ENCODE assay signal across 1 cellular context in the genomic region with DNA sequence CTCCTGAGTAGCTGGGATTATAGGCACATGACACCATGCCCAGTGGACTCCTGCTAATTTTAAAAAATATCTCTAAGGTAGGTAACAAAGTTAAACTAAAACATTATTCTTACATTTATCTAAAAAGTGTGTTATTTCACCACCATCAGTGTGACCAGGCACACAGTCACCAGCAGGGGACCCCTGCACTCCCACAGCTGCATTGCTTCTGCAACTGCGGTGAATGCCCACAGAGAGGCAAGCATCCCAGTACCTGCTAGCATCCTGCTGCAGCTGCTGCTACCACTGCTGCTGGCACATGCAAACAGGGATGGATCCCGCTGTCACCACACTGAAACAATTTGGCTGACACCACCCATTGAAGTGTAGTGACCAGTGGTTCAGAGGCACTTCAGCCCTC.
A peak's percentile ranks its signal among the peaks of the same experiment; 100 is the strongest.
TF ChIP-seq lines count a peak whose summit lies in the region.

No MANE protein-coding gene starts in this region.

TF ChIP-seq in HepG2, 621 proteins besides CTCF, POLR2A, EP300 and RAD21 (continues in another document):
- peak; percentile 77 for TF ChIP-seq SMC3 (IDR thresholded peaks at IDR 0.05; ENCODE audit: low read length)
- TF ChIP-seq CCAR2 (optimal IDR thresholded peaks at IDR 0.05; ENCODE audit: low read depth, low read length) = no peak
- 0 out of 2 replicates have a peak, but pooled peaks have one; percentile 12 for TF ChIP-seq SAP130 (CRISPR knock-in tag; IDR thresholded peaks at IDR 0.05; ENCODE audit: low read depth)
- TF ChIP-seq SMARCE1 (IDR thresholded peaks at IDR 0.05; ENCODE audit: borderline replicate concordance) = no peak
- peak; percentile 78 for TF ChIP-seq TEAD3 (CRISPR knock-in tag; optimal IDR thresholded peaks at IDR 0.05; ENCODE audit: borderline replicate concordance)
- no peak for TF ChIP-seq ZNF3 (CRISPR knock-in tag; IDR thresholded peaks at IDR 0.05)
- TF ChIP-seq, protein P1, sequence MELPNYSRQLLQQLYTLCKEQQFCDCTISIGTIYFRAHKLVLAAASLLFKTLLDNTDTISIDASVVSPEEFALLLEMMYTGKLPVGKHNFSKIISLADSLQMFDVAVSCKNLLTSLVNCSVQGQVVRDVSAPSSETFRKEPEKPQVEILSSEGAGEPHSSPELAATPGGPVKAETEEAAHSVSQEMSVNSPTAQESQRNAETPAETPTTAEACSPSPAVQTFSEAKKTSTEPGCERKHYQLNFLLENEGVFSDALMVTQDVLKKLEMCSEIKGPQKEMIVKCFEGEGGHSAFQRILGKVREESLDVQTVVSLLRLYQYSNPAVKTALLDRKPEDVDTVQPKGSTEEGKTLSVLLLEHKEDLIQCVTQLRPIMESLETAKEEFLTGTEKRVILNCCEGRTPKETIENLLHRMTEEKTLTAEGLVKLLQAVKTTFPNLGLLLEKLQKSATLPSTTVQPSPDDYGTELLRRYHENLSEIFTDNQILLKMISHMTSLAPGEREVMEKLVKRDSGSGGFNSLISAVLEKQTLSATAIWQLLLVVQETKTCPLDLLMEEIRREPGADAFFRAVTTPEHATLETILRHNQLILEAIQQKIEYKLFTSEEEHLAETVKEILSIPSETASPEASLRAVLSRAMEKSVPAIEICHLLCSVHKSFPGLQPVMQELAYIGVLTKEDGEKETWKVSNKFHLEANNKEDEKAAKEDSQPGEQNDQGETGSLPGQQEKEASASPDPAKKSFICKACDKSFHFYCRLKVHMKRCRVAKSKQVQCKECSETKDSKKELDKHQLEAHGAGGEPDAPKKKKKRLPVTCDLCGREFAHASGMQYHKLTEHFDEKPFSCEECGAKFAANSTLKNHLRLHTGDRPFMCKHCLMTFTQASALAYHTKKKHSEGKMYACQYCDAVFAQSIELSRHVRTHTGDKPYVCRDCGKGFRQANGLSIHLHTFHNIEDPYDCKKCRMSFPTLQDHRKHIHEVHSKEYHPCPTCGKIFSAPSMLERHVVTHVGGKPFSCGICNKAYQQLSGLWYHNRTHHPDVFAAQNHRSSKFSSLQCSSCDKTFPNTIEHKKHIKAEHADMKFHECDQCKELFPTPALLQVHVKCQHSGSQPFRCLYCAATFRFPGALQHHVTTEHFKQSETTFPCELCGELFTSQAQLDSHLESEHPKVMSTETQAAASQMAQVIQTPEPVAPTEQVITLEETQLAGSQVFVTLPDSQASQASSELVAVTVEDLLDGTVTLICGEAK (IDR thresholded peaks at IDR 0.05) = no peak
- TF ChIP-seq, protein P1 (CRISPR knock-in tag; IDR thresholded peaks at IDR 0.05) = no peak
- no peak for TF ChIP-seq ISX (CRISPR knock-in tag; conservative IDR thresholded peaks at IDR 0.05)
- TF ChIP-seq, protein P2, sequence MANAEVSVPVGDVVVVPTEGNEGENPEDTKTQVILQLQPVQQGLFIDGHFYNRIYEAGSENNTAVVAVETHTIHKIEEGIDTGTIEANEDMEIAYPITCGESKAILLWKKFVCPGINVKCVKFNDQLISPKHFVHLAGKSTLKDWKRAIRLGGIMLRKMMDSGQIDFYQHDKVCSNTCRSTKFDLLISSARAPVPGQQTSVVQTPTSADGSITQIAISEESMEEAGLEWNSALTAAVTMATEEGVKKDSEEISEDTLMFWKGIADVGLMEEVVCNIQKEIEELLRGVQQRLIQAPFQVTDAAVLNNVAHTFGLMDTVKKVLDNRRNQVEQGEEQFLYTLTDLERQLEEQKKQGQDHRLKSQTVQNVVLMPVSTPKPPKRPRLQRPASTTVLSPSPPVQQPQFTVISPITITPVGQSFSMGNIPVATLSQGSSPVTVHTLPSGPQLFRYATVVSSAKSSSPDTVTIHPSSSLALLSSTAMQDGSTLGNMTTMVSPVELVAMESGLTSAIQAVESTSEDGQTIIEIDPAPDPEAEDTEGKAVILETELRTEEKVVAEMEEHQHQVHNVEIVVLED (CRISPR knock-in tag; IDR thresholded peaks at IDR 0.05; ENCODE audit: borderline replicate concordance) = no peak
- peak; percentile 23; the same call in 1 of the 2 replicates for TF ChIP-seq GATAD2A (CRISPR knock-in tag; IDR thresholded peaks at IDR 0.05)
- TF ChIP-seq KDM6A (CRISPR knock-in tag; IDR thresholded peaks at IDR 0.05; ENCODE audit: low read depth) = no peak
- TF ChIP-seq ZNF335 (CRISPR knock-in tag; IDR thresholded peaks at IDR 0.05) = no peak
- TF ChIP-seq, protein P3, sequence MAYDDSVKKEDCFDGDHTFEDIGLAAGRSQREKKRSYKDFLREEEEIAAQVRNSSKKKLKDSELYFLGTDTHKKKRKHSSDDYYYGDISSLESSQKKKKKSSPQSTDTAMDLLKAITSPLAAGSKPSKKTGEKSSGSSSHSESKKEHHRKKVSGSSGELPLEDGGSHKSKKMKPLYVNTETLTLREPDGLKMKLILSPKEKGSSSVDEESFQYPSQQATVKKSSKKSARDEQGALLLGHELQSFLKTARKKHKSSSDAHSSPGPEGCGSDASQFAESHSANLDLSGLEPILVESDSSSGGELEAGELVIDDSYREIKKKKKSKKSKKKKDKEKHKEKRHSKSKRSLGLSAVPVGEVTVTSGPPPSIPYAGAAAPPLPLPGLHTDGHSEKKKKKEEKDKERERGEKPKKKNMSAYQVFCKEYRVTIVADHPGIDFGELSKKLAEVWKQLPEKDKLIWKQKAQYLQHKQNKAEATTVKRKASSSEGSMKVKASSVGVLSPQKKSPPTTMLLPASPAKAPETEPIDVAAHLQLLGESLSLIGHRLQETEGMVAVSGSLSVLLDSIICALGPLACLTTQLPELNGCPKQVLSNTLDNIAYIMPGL (CRISPR knock-in tag; IDR thresholded peaks at IDR 0.05; ENCODE audit: borderline replicate concordance in 1 of 2, low read depth in 1 of 2) = peak in 1 of 2 experiments; percentile 76; a peak in 2 of 4 replicates
- TF ChIP-seq POGZ (CRISPR knock-in tag; IDR thresholded peaks at IDR 0.05) = no peak
- TF ChIP-seq GABPB1 (CRISPR knock-in tag; IDR thresholded peaks at IDR 0.05) = peak; percentile 21; the same call in 1 of the 2 replicates
- TF ChIP-seq ZNF441 (CRISPR knock-in tag; IDR thresholded peaks at IDR 0.05; ENCODE audit: borderline replicate concordance) = no peak
- TF ChIP-seq AHR (CRISPR knock-in tag; IDR thresholded peaks at IDR 0.05) = 0 out of 2 replicates have a peak, but pooled peaks have one; percentile 31
- no peak for TF ChIP-seq SNRNP70 (IDR thresholded peaks at IDR 0.05; ENCODE audit: low read depth, low read length)
- no peak for TF ChIP-seq MED1 (CRISPR knock-in tag; IDR thresholded peaks at IDR 0.05)
- TF ChIP-seq, protein P4, sequence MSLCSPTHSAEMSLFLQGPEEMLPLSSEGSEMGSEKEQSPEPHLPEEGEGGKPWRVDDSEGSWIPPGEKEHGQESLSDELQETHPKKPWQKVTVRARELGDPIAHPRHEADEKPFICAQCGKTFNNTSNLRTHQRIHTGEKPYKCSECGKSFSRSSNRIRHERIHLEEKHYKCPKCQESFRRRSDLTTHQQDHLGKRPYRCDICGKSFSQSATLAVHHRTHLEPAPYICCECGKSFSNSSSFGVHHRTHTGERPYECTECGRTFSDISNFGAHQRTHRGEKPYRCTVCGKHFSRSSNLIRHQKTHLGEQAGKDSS (CRISPR knock-in tag; IDR thresholded peaks at IDR 0.05; ENCODE audit: borderline replicate concordance, low read depth) = no peak
- TF ChIP-seq, protein P5, sequence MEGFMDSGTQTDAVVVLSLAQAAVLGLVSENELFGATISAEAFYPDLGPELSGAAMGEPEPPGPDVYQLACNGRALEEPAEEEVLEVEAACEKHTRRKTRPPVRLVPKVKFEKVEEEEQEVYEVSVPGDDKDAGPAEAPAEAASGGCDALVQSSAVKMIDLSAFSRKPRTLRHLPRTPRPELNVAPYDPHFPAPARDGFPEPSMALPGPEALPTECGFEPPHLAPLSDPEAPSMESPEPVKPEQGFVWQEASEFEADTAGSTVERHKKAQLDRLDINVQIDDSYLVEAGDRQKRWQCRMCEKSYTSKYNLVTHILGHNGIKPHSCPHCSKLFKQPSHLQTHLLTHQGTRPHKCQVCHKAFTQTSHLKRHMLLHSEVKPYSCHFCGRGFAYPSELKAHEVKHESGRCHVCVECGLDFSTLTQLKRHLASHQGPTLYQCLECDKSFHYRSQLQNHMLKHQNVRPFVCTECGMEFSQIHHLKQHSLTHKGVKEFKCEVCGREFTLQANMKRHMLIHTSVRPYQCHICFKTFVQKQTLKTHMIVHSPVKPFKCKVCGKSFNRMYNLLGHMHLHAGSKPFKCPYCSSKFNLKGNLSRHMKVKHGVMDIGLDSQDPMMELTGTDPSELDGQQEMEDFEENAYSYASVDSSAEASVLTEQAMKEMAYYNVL (CRISPR knock-in tag; IDR thresholded peaks at IDR 0.05; ENCODE audit: borderline replicate concordance) = no peak
- TF ChIP-seq ADNP (CRISPR knock-in tag; IDR thresholded peaks at IDR 0.05) = no peak
- TF ChIP-seq, protein P6, sequence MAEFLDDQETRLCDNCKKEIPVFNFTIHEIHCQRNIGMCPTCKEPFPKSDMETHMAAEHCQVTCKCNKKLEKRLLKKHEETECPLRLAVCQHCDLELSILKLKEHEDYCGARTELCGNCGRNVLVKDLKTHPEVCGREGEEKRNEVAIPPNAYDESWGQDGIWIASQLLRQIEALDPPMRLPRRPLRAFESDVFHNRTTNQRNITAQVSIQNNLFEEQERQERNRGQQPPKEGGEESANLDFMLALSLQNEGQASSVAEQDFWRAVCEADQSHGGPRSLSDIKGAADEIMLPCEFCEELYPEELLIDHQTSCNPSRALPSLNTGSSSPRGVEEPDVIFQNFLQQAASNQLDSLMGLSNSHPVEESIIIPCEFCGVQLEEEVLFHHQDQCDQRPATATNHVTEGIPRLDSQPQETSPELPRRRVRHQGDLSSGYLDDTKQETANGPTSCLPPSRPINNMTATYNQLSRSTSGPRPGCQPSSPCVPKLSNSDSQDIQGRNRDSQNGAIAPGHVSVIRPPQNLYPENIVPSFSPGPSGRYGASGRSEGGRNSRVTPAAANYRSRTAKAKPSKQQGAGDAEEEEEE (CRISPR knock-in tag; IDR thresholded peaks at IDR 0.05; ENCODE audit: borderline replicate concordance) = no peak
- no peak for TF ChIP-seq SP5 (CRISPR knock-in tag; IDR thresholded peaks at IDR 0.05; ENCODE audit: borderline replicate concordance, low read depth)
- peak; percentile 61 for TF ChIP-seq XRCC5 (optimal IDR thresholded peaks at IDR 0.05; ENCODE audit: low read length)
- TF ChIP-seq ONECUT2 (CRISPR knock-in tag; IDR thresholded peaks at IDR 0.05) = no peak
- TF ChIP-seq RELA (CRISPR knock-in tag; IDR thresholded peaks at IDR 0.05) = 0 out of 2 replicates have a peak, but pooled peaks have one; percentile 61
- no peak for TF ChIP-seq GATAD1 (CRISPR knock-in tag; IDR thresholded peaks at IDR 0.05)
- TF ChIP-seq STAG1 (CRISPR knock-in tag; IDR thresholded peaks at IDR 0.05) = peak; percentile 63
- TF ChIP-seq ZNF292 (CRISPR knock-in tag; IDR thresholded peaks at IDR 0.05; ENCODE audit: borderline replicate concordance, low read depth) = peak; percentile 25; the same call in 1 of the 2 replicates
- TF ChIP-seq, protein P7, sequence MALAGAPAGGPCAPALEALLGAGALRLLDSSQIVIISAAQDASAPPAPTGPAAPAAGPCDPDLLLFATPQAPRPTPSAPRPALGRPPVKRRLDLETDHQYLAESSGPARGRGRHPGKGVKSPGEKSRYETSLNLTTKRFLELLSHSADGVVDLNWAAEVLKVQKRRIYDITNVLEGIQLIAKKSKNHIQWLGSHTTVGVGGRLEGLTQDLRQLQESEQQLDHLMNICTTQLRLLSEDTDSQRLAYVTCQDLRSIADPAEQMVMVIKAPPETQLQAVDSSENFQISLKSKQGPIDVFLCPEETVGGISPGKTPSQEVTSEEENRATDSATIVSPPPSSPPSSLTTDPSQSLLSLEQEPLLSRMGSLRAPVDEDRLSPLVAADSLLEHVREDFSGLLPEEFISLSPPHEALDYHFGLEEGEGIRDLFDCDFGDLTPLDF (CRISPR knock-in tag; IDR thresholded peaks at IDR 0.05) = no peak
- no peak for TF ChIP-seq ZNF230 (CRISPR knock-in tag; IDR thresholded peaks at IDR 0.05)
- TF ChIP-seq, protein P8, sequence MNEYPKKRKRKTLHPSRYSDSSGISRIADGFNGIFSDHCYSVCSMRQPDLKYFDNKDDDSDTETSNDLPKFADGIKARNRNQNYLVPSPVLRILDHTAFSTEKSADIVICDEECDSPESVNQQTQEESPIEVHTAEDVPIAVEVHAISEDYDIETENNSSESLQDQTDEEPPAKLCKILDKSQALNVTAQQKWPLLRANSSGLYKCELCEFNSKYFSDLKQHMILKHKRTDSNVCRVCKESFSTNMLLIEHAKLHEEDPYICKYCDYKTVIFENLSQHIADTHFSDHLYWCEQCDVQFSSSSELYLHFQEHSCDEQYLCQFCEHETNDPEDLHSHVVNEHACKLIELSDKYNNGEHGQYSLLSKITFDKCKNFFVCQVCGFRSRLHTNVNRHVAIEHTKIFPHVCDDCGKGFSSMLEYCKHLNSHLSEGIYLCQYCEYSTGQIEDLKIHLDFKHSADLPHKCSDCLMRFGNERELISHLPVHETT (CRISPR knock-in tag; conservative IDR thresholded peaks at IDR 0.05) = no peak
- no peak for TF ChIP-seq REL (CRISPR knock-in tag; conservative IDR thresholded peaks at IDR 0.05)
- no peak for TF ChIP-seq XBP1 (CRISPR knock-in tag; IDR thresholded peaks at IDR 0.05)
- TF ChIP-seq, protein P9, sequence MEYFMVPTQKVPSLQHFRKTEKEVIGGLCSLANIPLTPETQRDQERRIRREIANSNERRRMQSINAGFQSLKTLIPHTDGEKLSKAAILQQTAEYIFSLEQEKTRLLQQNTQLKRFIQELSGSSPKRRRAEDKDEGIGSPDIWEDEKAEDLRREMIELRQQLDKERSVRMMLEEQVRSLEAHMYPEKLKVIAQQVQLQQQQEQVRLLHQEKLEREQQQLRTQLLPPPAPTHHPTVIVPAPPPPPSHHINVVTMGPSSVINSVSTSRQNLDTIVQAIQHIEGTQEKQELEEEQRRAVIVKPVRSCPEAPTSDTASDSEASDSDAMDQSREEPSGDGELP (IDR thresholded peaks at IDR 0.05; ENCODE audit: borderline replicate concordance, low read depth) = 0 out of 2 replicates have a peak, but pooled peaks have one; percentile 12
- no peak for TF ChIP-seq TCF12 (IDR thresholded peaks at IDR 0.05)
- TF ChIP-seq TCF12 (CRISPR knock-in tag; IDR thresholded peaks at IDR 0.05) = no peak
- no peak for TF ChIP-seq ZBTB42 (CRISPR knock-in tag; IDR thresholded peaks at IDR 0.05)
